ENCODE assay signal across 25 cellular contexts in genomic region chr5:151454889-151455288, GRCh38.
"Had no signal": no experiment of that assay in that cellular context is flagged by ENCODE, and none has a peak within 500 bp of the region (broad histone marks: within the 10 kb centered on the region; RNA-seq: fewer than 3 reads in every experiment).

No MANE protein-coding gene starts in this region.

- H3K27ac ChIP-seq: left lung, lower lobe of right lung, neural progenitor cell, neutrophil, spleen, tibial nerve, upper lobe of left lung, vagina had no signal

- H3K9me3 Mint-ChIP-seq: immature natural killer cell; naive thymus-derived CD8-positive, alpha-beta T cell; nephron; neural progenitor cell; stimulated activated memory B cell treated with anti-CD40 and anti-IgM and Interleukin-4, amounts not matched to agents 10 μg/mL and 1 μg/mL and 100 μg/mL, for 72 hours; stimulated activated naive CD8-positive, alpha-beta T cell treated with anti-CD3 and anti-CD28 coated beads, Interleukin-15, amount 100 ng/mL, for 72 hours had no signal

- H3K4me1 ChIP-seq: lower lobe of right lung had no signal

- H3K27ac Mint-ChIP-seq: immature natural killer cell; naive thymus-derived CD8-positive, alpha-beta T cell; neural progenitor cell; progenitor cell of endocrine pancreas; stimulated activated memory B cell treated with anti-CD40 and anti-IgM and Interleukin-4, amounts not matched to agents 10 μg/mL and 1 μg/mL and 100 μg/mL, for 72 hours; stimulated activated naive CD8-positive, alpha-beta T cell treated with anti-CD3 and anti-CD28 coated beads, Interleukin-15, amount 100 ng/mL, for 72 hours had no signal

- H3K27me3 Mint-ChIP-seq: naive thymus-derived CD8-positive, alpha-beta T cell; progenitor cell of endocrine pancreas; stimulated activated memory B cell treated with anti-CD40 and anti-IgM and Interleukin-4, amounts not matched to agents 10 μg/mL and 1 μg/mL and 100 μg/mL, for 72 hours; stimulated activated naive CD8-positive, alpha-beta T cell treated with anti-CD3 and anti-CD28 coated beads, Interleukin-15, amount 100 ng/mL, for 72 hours had no signal

- ATAC-seq: left lung; lower lobe of right lung; naive thymus-derived CD8-positive, alpha-beta T cell; stimulated activated memory B cell treated with anti-CD40 and anti-IgM and Interleukin-4, amounts not matched to agents 10 μg/mL and 1 μg/mL and 100 μg/mL, for 72 hours; stimulated activated naive CD8-positive, alpha-beta T cell treated with anti-CD3 and anti-CD28 coated beads, Interleukin-15, amount 100 ng/mL, for 72 hours had no signal

- H3K27me3 ChIP-seq: left lung, neural progenitor cell, neutrophil, spleen, tibial nerve, upper lobe of left lung, vagina had no signal

- H3K9me3 ChIP-seq: left lung, lower lobe of right lung, neutrophil, spleen, tibial nerve, upper lobe of left lung, vagina had no signal

- H2AFZ ChIP-seq: neural progenitor cell had no signal

- H3K36me3 ChIP-seq: neural progenitor cell had no signal

- DNase-seq: hypothalamus; immature natural killer cell; kidney; left lung; lower lobe of right lung; mammary epithelial cell; mesenchymal stem cell; naive thymus-derived CD8-positive, alpha-beta T cell; occipital lobe; retina; right cardiac atrium; spleen; stimulated activated CD4-positive, alpha-beta T cell treated with anti-CD3 and anti-CD28 coated beads, Interleukin-4, amount 100 ng/mL, for 4 hours; stimulated activated CD8-positive, alpha-beta memory T cell treated with anti-CD3 and anti-CD28 coated beads, Interleukin-4, amount 100 ng/mL, for 48 hours; stimulated activated naive CD4-positive, alpha-beta T cell treated with Interleukin-2 at 50 U/mL for 16 hours; stimulated activated naive CD8-positive, alpha-beta T cell treated with anti-CD3 and anti-CD28 coated beads, Interleukin-15, amount 100 ng/mL, for 72 hours; substantia nigra; upper lobe of left lung had no signal

- H3K36me3 Mint-ChIP-seq: neural progenitor cell had no signal

- H3K4me3 ChIP-seq: left lung, lower lobe of right lung, neural progenitor cell, spleen, tibial nerve, upper lobe of left lung, vagina had no signal

- H3K9ac ChIP-seq: neural progenitor cell had no signal

- H3K4me3 Mint-ChIP-seq: immature natural killer cell; naive thymus-derived CD8-positive, alpha-beta T cell; nephron; neural progenitor cell; stimulated activated memory B cell treated with anti-CD40 and anti-IgM and Interleukin-4, amounts not matched to agents 10 μg/mL and 1 μg/mL and 100 μg/mL, for 72 hours; stimulated activated naive CD8-positive, alpha-beta T cell treated with anti-CD3 and anti-CD28 coated beads, Interleukin-15, amount 100 ng/mL, for 72 hours had no signal

- H3K4me2 ChIP-seq: neural progenitor cell had no signal
